In the genomic region with DNA sequence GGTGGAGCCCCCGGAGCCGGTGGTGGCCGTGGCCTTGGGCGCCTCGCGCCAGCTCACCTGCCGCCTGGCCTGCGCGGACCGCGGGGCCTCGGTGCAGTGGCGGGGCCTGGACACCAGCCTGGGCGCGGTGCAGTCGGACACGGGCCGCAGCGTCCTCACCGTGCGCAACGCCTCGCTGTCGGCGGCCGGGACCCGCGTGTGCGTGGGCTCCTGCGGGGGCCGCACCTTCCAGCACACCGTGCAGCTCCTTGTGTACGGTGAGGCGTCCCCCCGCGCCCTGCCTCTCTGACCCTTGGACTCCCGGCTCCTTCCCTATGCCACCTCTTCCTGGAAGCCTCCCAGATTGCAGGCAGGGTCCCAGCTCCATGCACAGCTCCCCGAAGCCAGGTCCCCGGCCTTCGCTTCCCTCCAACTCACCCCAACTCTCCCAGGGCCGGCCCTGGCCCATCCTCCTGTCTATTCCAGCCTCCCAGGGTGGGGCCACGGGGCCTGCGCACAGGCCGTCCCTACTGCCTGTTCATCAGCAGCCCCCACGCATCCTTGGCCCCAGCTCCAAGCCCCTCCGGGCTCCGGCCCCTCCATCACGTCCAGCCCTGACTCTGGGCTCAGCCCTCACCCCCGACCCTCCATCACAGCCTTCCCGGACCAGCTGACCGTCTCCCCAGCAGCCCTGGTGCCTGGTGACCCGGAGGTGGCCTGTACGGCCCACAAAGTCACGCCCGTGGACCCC, we compare ENCODE assay signal across 13 cellular contexts. TPM values are rescaled to one million over a fixed set of nuclear protein-coding genes. Genes with fewer than 3 reads are reported as not detected.
DNase-seq lines count a peak whose midpoint lies in the region; ATAC-seq and TF ChIP-seq lines count a peak whose summit lies in the region.
"Had no signal": no experiment of that assay in that cellular context is flagged by ENCODE, and none has a peak within 500 bp of the region (broad histone marks: within the 10 kb centered on the region; RNA-seq: fewer than 3 reads in every experiment).

No MANE protein-coding gene starts in this region.

- CTCF ChIA-PET in MCF 10A (lab: Yijun Ruan, JAX): interaction anchor here (0.6 to 1.5 kb wide), 2 partner anchors 12 to 1737 kb away, joined by 3 to 4 read pairs; no protein-coding TSS in a partner anchor
- CTCF ChIA-PET in activated B cell treated with CpG ODN at 0.5 μM for 24 hours (lab: Charles Lee): interaction anchor here (0.8 kb wide), 1 partner anchor 13 kb away, joined by 3 read pairs; no protein-coding TSS in a partner anchor

- no TSS peak for BruUV-seq in MCF 10A (replicated peaks; lab: Mats Ljungman, UMichigan)

- H3K4me1 ChIP-seq in breast epithelium (peaks cover 0 to 3% of the 10 kb centered on the region in 2 donors), spleen (peaks cover 5 to 61% (median 33%) of the 10 kb centered on the region in 6 donors)

- intact Hi-C loops in breast epithelium (cut with DNase I; ENCODE audit: low total_unique reads): no loop called here
- intact Hi-C loops in MCF 10A (cut with micrococcal nuclease): no loop called here
- intact Hi-C loops in activated B cell treated with CpG ODN at 0.5 μM for 24 hours (cut with micrococcal nuclease): no loop called here
- intact Hi-C loops in spleen (cut with DNase I; ENCODE audit: low total_unique reads): no loop called here

- no peak overlapping the region for H3K27ac Mint-ChIP-seq in MCF 10A (ENCODE audit: low read depth, unreplicated experiment)
- H3K27ac Mint-ChIP-seq in activated B cell treated with CpG ODN at 0.5 μM for 24 hours: no peak overlapping the region
- H3K27ac Mint-ChIP-seq in chondrocyte (ENCODE audit: unreplicated experiment): no peak overlapping the region

- H3K9me3 ChIP-seq in breast epithelium (no peaks in the 10 kb centered on the region), spleen (no peaks in the 10 kb centered on the region)

- POLR2A ChIA-PET in MCF 10A (lab: Yijun Ruan, JAX): no interaction called here
- POLR2A ChIA-PET in activated B cell treated with CpG ODN at 0.5 μM for 24 hours (lab: Charles Lee): interaction anchor here (1.9 kb wide), 1 partner anchor 8 kb away, joined by 10 read pairs; no protein-coding TSS in a partner anchor

- WGBS in spleen, 5 donors: 9 to 16% (median 13%) methylated on average over 33 to 55 of the region's 55 CpGs

- DNase-seq in breast epithelium (ENCODE audit: low spot score in 2 of 2) (no peak), MCF 10A (ENCODE audit: unreplicated experiment) (no peak), activated B cell treated with CpG ODN at 0.5 μM for 24 hours (no peak), iPS-NIHi7 (ENCODE audit: extremely low spot score) (peak; percentile 10), spleen (peak; percentile 77), chondrocyte (ENCODE audit: low spot score) (no peak), GM03348 (ENCODE audit: low spot score) (no peak)
- DNase-seq: amniotic stem cell, NCI-H2081 had no signal

- TF ChIP-seq CTCF in breast epithelium (IDR thresholded peaks at IDR 0.05) (no peak), MCF 10A (IDR thresholded peaks at IDR 0.05; ENCODE audit: unreplicated experiment) (no peak), activated B cell treated with CpG ODN at 0.5 μM for 24 hours (IDR thresholded peaks at IDR 0.05) (no peak), spleen (IDR thresholded peaks at IDR 0.05 in 8 of 11, conservative IDR thresholded peaks at IDR 0.05 in 3 of 11) (no peak), chondrocyte (IDR thresholded peaks at IDR 0.05) (no peak)

- no peak overlapping the region for H3K4me3 Mint-ChIP-seq in MCF 10A (ENCODE audit: unreplicated experiment)
- no peak overlapping the region for H3K4me3 Mint-ChIP-seq in activated B cell treated with CpG ODN at 0.5 μM for 24 hours
- H3K4me3 Mint-ChIP-seq in chondrocyte (ENCODE audit: unreplicated experiment): no peak overlapping the region

- peak overlapping the region in 2 of 3 donors; percentile 27 to 58 for H3K4me3 ChIP-seq in breast epithelium
- H3K4me3 ChIP-seq in spleen: peak overlapping the region in 3 of 8 donors; percentile 7 to 51 (median 18)

- H3K27ac ChIP-seq in breast epithelium: no peak overlapping the region
- H3K27ac ChIP-seq in spleen: no peak overlapping the region
- H3K27ac ChIP-seq: KMS-11 had no signal

- TF ChIP-seq POLR2A in breast epithelium (IDR thresholded peaks at IDR 0.05) (no peak), spleen (IDR thresholded peaks at IDR 0.05) (no peak)

- H3K9me3 Mint-ChIP-seq in MCF 10A (ENCODE audit: unreplicated experiment) (peaks cover 9% of the 10 kb centered on the region), activated B cell treated with CpG ODN at 0.5 μM for 24 hours (no peaks in the 10 kb centered on the region), chondrocyte (ENCODE audit: low read depth) (no peaks in the 10 kb centered on the region)

- H3K36me3 ChIP-seq in breast epithelium: no peaks in the 10 kb centered on the region
- no peaks in the 10 kb centered on the region for H3K36me3 ChIP-seq in spleen

- H3K27me3 ChIP-seq in breast epithelium: peaks cover 12 to 35% of the 10 kb centered on the region in 2 donors
- peaks cover 8 to 58% (median 26%) of the 10 kb centered on the region in 7 donors for H3K27me3 ChIP-seq in spleen (replicated peaks in 1 of 7)

- peak; percentile 25 for ATAC-seq in activated B cell treated with CpG ODN at 0.5 μM for 24 hours (ENCODE audit: low read depth)
- no peak for ATAC-seq in GM21360 (IDR thresholded peaks at IDR 0.05; ENCODE audit: unreplicated experiment)

- H3K27me3 Mint-ChIP-seq in MCF 10A (ENCODE audit: insufficient read depth, unreplicated experiment): peaks cover 20% of the 10 kb centered on the region
- peaks cover 15% of the 10 kb centered on the region for H3K27me3 Mint-ChIP-seq in activated B cell treated with CpG ODN at 0.5 μM for 24 hours
- H3K27me3 Mint-ChIP-seq in chondrocyte (ENCODE audit: low read depth): peaks cover 15% of the 10 kb centered on the region

- H3K4me1 Mint-ChIP-seq in MCF 10A (ENCODE audit: insufficient read depth, unreplicated experiment) (no peaks in the 10 kb centered on the region), activated B cell treated with CpG ODN at 0.5 μM for 24 hours (peaks cover 13% of the 10 kb centered on the region), chondrocyte (ENCODE audit: low read depth) (peaks cover 5% of the 10 kb centered on the region)

- H3K36me3 Mint-ChIP-seq in MCF 10A (ENCODE audit: insufficient read depth, unreplicated experiment) (peaks cover 8% of the 10 kb centered on the region), activated B cell treated with CpG ODN at 0.5 μM for 24 hours (ENCODE audit: low read depth) (no peaks in the 10 kb centered on the region), chondrocyte (ENCODE audit: low read depth) (peaks cover 2% of the 10 kb centered on the region)

RNA-seq across cellular contexts. Expression of gene MADCAM1, which starts 1.7 kb away (rescaled TPM):
- total RNA-seq in breast epithelium: under 1 TPM in 1 of 3 donors, not detected in 2; 0.66 TPM
- 0.25 and 0.47 TPM in 2 replicates for total RNA-seq in MCF 10A (2022)
- total RNA-seq in activated B cell treated with CpG ODN at 0.5 μM for 24 hours: 0.40 and 0.76 TPM in 2 replicates
- total RNA-seq in spleen: 10 to 100 TPM in 3 of 7 donors, 1 to 10 TPM in 4; 5.1 to 33.6 (median 5.9) TPM
- 10 to 100 TPM in 1 of 3 donors, 1 to 10 TPM in 2; 3.0 to 23.9 (median 3.4) TPM for polyA plus RNA-seq in spleen
- 0.59 to 0.92 TPM (median 0.62 TPM) in 3 replicates for total RNA-seq in chondrocyte

RNA-seq across cellular contexts. Expression of gene TPGS1, which starts 9.3 kb away (rescaled TPM):
- total RNA-seq in breast epithelium (10 to 100 TPM; 77.7 to 98.9 (median 77.7) TPM), MCF 10A (2022) (11.9 and 12.6 TPM in 2 replicates), activated B cell treated with CpG ODN at 0.5 μM for 24 hours (20.3 and 23.8 TPM in 2 replicates), spleen (10 to 100 TPM; 16.1 to 23.7 (median 19.5) TPM), chondrocyte (18.3 to 22.6 TPM (median 21.3 TPM) in 3 replicates)
- 10 to 100 TPM in 2 of 3 donors, 1 to 10 TPM in 1; 9.8 to 24.4 (median 19.4) TPM for polyA plus RNA-seq in spleen

RNA-seq across cellular contexts. Expression of gene CDC34, which starts 33.5 kb away (rescaled TPM):
- total RNA-seq in breast epithelium: 10 to 100 TPM; 44.6 to 69.5 (median 49.3) TPM
- total RNA-seq in MCF 10A (2022): 49.7 and 61.3 TPM in 2 replicates
- 19.8 and 23.1 TPM in 2 replicates for total RNA-seq in activated B cell treated with CpG ODN at 0.5 μM for 24 hours
- total RNA-seq in spleen: 10 to 100 TPM; 36.5 to 52.4 (median 48.3) TPM
- polyA plus RNA-seq in spleen: 10 to 100 TPM; 35.9 to 83.9 (median 68.7) TPM
- total RNA-seq in chondrocyte: 41.4 to 71.1 TPM (median 66.9 TPM) in 3 replicates

RNA-seq across cellular contexts. Expression of gene SHC2, which starts 37.2 kb away (rescaled TPM):
- total RNA-seq in breast epithelium (10 to 100 TPM in 2 of 3 donors, 1 to 10 TPM in 1; 8.3 to 40.6 (median 21.8) TPM), MCF 10A (2022) (0.77 and 2.8 TPM in 2 replicates), activated B cell treated with CpG ODN at 0.5 μM for 24 hours (0.24 TPM in 1 of 2 replicates, not detected in the other), spleen (10 to 100 TPM; 25.5 to 90.1 (median 43.2) TPM), chondrocyte (26.9 to 50.9 TPM (median 47.8 TPM) in 3 replicates)
- 100 to 1,000 TPM in 1 of 3 donors, 10 to 100 TPM in 2; 19.6 to 123 (median 78.5) TPM for polyA plus RNA-seq in spleen
- total RNA-seq: activated CD8-positive, alpha-beta memory T cell treated with anti-CD3 and anti-CD28 coated beads for 36 hours; T-helper 1 cell treated with Interleukin-12 subunit alpha and Interleukin-12 subunit beta and Interleukin-4 antibody, amounts not matched to agents 30 ng/mL and 1 ng/mL, for 36 hours had no signal

RNA-seq across cellular contexts. Expression of gene GZMM, which starts 45.8 kb away (rescaled TPM):
- 1 to 10 TPM in 1 of 3 donors, under 1 TPM in 1, not detected in 1; 0.33 to 1.1 TPM for total RNA-seq in breast epithelium
- not detected in 2 replicates for total RNA-seq in MCF 10A (2022)
- 0.22 TPM in 1 of 2 replicates, not detected in the other for total RNA-seq in activated B cell treated with CpG ODN at 0.5 μM for 24 hours
- 10 to 100 TPM in 4 of 7 donors, 1 to 10 TPM in 3; 3.9 to 19.5 (median 13.5) TPM for total RNA-seq in spleen
- polyA plus RNA-seq in spleen: 10 to 100 TPM in 2 of 3 donors, 1 to 10 TPM in 1; 9.4 to 19.1 (median 16.3) TPM
- total RNA-seq in chondrocyte: not detected in 3 replicates

Comparison
In these comparisons a context has a peak if more than half of its experiments do, and no peak if none do; other contexts are left out.
1. DNase-seq: peak in iPS-NIHi7 (single experiment) and spleen (single experiment); none in breast epithelium (0 of 2), MCF 10A (single experiment), activated B cell treated with CpG ODN at 0.5 μM for 24 hours (single experiment), chondrocyte (single experiment) and GM03348 (single experiment).